ENCODE assay signal across 8 cellular contexts in genomic region chr12:14768823-14769405, GRCh38. TPM values are rescaled to one million over a fixed set of nuclear protein-coding genes. Genes with fewer than 3 reads are reported as not detected.
DNase-seq lines count a peak whose midpoint lies in the region; ATAC-seq and TF ChIP-seq lines count a peak whose summit lies in the region.

No MANE protein-coding gene starts in this region.

- H3K9me3 ChIP-seq in mucosa of descending colon = peaks cover 2% of the 10 kb centered on the region
- no peaks in the 10 kb centered on the region for H3K9me3 ChIP-seq in thymus (ENCODE audit: control insufficient read depth)

- no peak for ATAC-seq in central memory CD8-positive, alpha-beta T cell (replicated peaks; ENCODE audit: extremely low read depth, poor library complexity, severe bottlenecking)
- no peak for ATAC-seq in mucosa of descending colon
- ATAC-seq in HG03139 (IDR thresholded peaks at IDR 0.05; ENCODE audit: unreplicated experiment) = no peak
- ATAC-seq in HG03565 (IDR thresholded peaks at IDR 0.05; ENCODE audit: unreplicated experiment) = no peak

- H3K4me3 ChIP-seq in mucosa of descending colon = peak overlapping the region; percentile 56
- peak overlapping the region; percentile 71 for H3K4me3 ChIP-seq in thymus (ENCODE audit: low read length)

- H3K36me3 Mint-ChIP-seq in central memory CD8-positive, alpha-beta T cell (ENCODE audit: insufficient read depth) = peaks cover 38% of the 10 kb centered on the region

- H3K27me3 ChIP-seq in thymus (ENCODE audit: control insufficient read depth, insufficient read depth) = no peaks in the 10 kb centered on the region

- H3K36me3 ChIP-seq in mucosa of descending colon (ENCODE audit: low read depth) = no peaks in the 10 kb centered on the region
- H3K36me3 ChIP-seq in thymus (ENCODE audit: control insufficient read depth, insufficient read depth) = no peaks in the 10 kb centered on the region

- peaks cover 56% of the 10 kb centered on the region for H3K4me1 Mint-ChIP-seq in central memory CD8-positive, alpha-beta T cell

- no peaks in the 10 kb centered on the region for H3K27me3 Mint-ChIP-seq in central memory CD8-positive, alpha-beta T cell

- no peak for TF ChIP-seq CTCF in mucosa of descending colon (IDR thresholded peaks at IDR 0.05)

- no peaks in the 10 kb centered on the region for H3K4me1 ChIP-seq in mucosa of descending colon (ENCODE audit: low read depth)
- peaks cover 9% of the 10 kb centered on the region for H3K4me1 ChIP-seq in thymus (ENCODE audit: control insufficient read depth, insufficient read depth, low read length)

- H3K27ac ChIP-seq in thymus (ENCODE audit: low read depth) = peak overlapping the region; percentile 42

- DNase-seq in EH (ENCODE audit: low read depth) = peak; percentile 26
- DNase-seq in T follicular helper cell (ENCODE audit: low read depth) = peak; percentile 10
- no peak for DNase-seq in central memory CD8-positive, alpha-beta T cell (ENCODE audit: low spot score in 2 of 2)
- DNase-seq in mucosa of descending colon = peak; percentile 38 to 58 (median 40)
- DNase-seq in NCI-H510A treated with DMSO at 0.1 percent for 48 hours (lab: John Stamatoyannopoulos, UW) = no peak

- H3K9me3 Mint-ChIP-seq in central memory CD8-positive, alpha-beta T cell = peaks cover 6% of the 10 kb centered on the region

- intact Hi-C loops in mucosa of descending colon (cut with DNase I, micrococcal nuclease) = no loop called here

- WGBS in thymus = 70% methylated on average over 16 of the region's 16 CpGs

- peak overlapping the region; percentile 99 for H3K27ac Mint-ChIP-seq in central memory CD8-positive, alpha-beta T cell (ENCODE audit: low read depth)

- H3K4me3 Mint-ChIP-seq in central memory CD8-positive, alpha-beta T cell = peak overlapping the region; percentile 95

RNA-seq across cellular contexts. Expression of gene WBP11, which starts 34.4 kb away (rescaled TPM):
- 10 to 100 TPM; 38.4 to 53.7 (median 48.3) TPM for total RNA-seq in mucosa of descending colon
- 24.5 TPM for polyA plus RNA-seq in thymus

RNA-seq across cellular contexts. Expression of gene C12orf60, which starts 34.6 kb away (rescaled TPM):
- total RNA-seq in mucosa of descending colon = under 1 TPM; 0.44 to 0.96 (median 0.46) TPM
- polyA plus RNA-seq in thymus = 2.2 TPM

RNA-seq across cellular contexts. Expression of gene SMCO3, which starts 45.1 kb away (rescaled TPM):
- total RNA-seq in mucosa of descending colon = not detected
- polyA plus RNA-seq in thymus = 0.09 TPM

Comparison
In these comparisons a context has a peak if more than half of its experiments do, and no peak if none do; other contexts are left out.
1. DNase-seq: peak in EH (single experiment), T follicular helper cell (single experiment) and mucosa of descending colon (3 of 3); none in central memory CD8-positive, alpha-beta T cell (0 of 2) and NCI-H510A treated with DMSO at 0.1 percent for 48 hours (single experiment).